29 cellular contexts compared by ENCODE assay signal in genomic region chr12:131399000-131399399, GRCh38.
"Had no signal": no experiment of that assay in that cellular context is flagged by ENCODE, and none has a peak within 500 bp of the region (broad histone marks: within the 10 kb centered on the region; RNA-seq: fewer than 3 reads in every experiment).

No MANE protein-coding gene starts in this region.

- H3K4me1 ChIP-seq: foreskin keratinocyte, gastrocnemius medialis, heart left ventricle had no signal

- H3K27me3 ChIP-seq: brain microvascular endothelial cell, dorsolateral prefrontal cortex, esophagus muscularis mucosa, foreskin keratinocyte, gastrocnemius medialis, heart left ventricle had no signal

- H3K9me3 ChIP-seq: gastrocnemius medialis had no signal

- H3K27ac ChIP-seq: brain microvascular endothelial cell, coronary artery, dorsolateral prefrontal cortex, esophagus muscularis mucosa, foreskin keratinocyte, gastrocnemius medialis, heart left ventricle, WERI-Rb-1 had no signal

- FAIRE-seq: astrocyte, bronchial epithelial cell had no signal

- H3K36me3 ChIP-seq: brain microvascular endothelial cell, esophagus muscularis mucosa, gastrocnemius medialis, heart left ventricle, WERI-Rb-1 had no signal

- H3K4me3 ChIP-seq: coronary artery, dorsolateral prefrontal cortex, esophagus muscularis mucosa, gastrocnemius medialis, heart left ventricle had no signal

- DNase-seq: activated B cell treated with CpG ODN at 0.5 μM for 24 hours; activated CD4-positive, alpha-beta T cell treated with anti-CD3 and anti-CD28 coated beads for 48 hours; activated CD4-positive, alpha-beta T cell treated with anti-CD3 and anti-CD28 coated beads, Interleukin-2, amount 50 U/mL, for 1 hour; activated CD4-positive, alpha-beta T cell treated with anti-CD3 and anti-CD28 coated beads, Interleukin-2, amount 50 U/mL, for 48 hours; activated CD8-positive, alpha-beta memory T cell treated with anti-CD3 and anti-CD28 coated beads for 24 hours; activated CD8-positive, alpha-beta T cell treated with anti-CD3 and anti-CD28 coated beads for 36 hours; activated effector memory CD4-positive, alpha-beta T cell treated with Interleukin-2 at 50 U/mL for 16 hours; activated gamma-delta T cell treated with Interleukin-2 at 50 U/mL for 16 hours; activated naive CD4-positive, alpha-beta T cell treated with anti-CD3 and anti-CD28 coated beads, Interleukin-2, amount 50 U/mL, for 16 hours; activated naive CD4-positive, alpha-beta T cell treated with Interleukin-2 at 50 U/mL for 16 hours; activated T-cell treated with anti-CD3 and anti-CD28 coated beads, Interleukin-2, amount 50 U/mL, for 4 hours; amniotic stem cell; anterior cingulate cortex; brain microvascular endothelial cell; dorsolateral prefrontal cortex; effector memory CD4-positive, alpha-beta T cell; endodermal cell; erythroblast; foreskin keratinocyte; gastrocnemius medialis; glutamatergic neuron; heart left ventricle; T-helper 17 cell; T1000; WERI-Rb-1 had no signal
